In genomic region chr12:62632521-62632920, GRCh38 we compare ENCODE assay signal across 1 cellular context.
TF ChIP-seq lines count a peak whose summit lies in the region.

No MANE protein-coding gene starts in this region.

TF ChIP-seq in HepG2, 621 proteins besides CTCF, POLR2A, EP300 and RAD21 (continued from another document):
- TF ChIP-seq ZNF687 (CRISPR knock-in tag; IDR thresholded peaks at IDR 0.05) (peak; percentile 69), BRD4 (CRISPR knock-in tag; IDR thresholded peaks at IDR 0.05) (peak; percentile 23; the same call in 1 of the 2 replicates), RBFOX2 (IDR thresholded peaks at IDR 0.05; ENCODE audit: low read depth, low read length) (peak; percentile 32; the same call in 1 of the 2 replicates), ZNF772 (CRISPR knock-in tag; IDR thresholded peaks at IDR 0.05) (0 out of 2 replicates have a peak, but pooled peaks have one; percentile 36), HDAC2 (CRISPR knock-in tag; IDR thresholded peaks at IDR 0.05) (no peak), FOXC1 (CRISPR knock-in tag; IDR thresholded peaks at IDR 0.05; ENCODE audit: borderline replicate concordance) (no peak), SOX13 (IDR thresholded peaks at IDR 0.05) (no peak), SOX13 (CRISPR knock-in tag; conservative IDR thresholded peaks at IDR 0.05 in 1 of 2, IDR thresholded peaks at IDR 0.05 in 1 of 2) (peak in 1 of 2 experiments; percentile 7; a peak in 1 of 4 replicates), POLR2G (IDR thresholded peaks at IDR 0.05; ENCODE audit: low read depth, low read length) (peak; percentile 40; the same call in 1 of the 2 replicates), HNRNPL (IDR thresholded peaks at IDR 0.05; ENCODE audit: low read depth, low read length) (peak; percentile 70), REPIN1 (CRISPR knock-in tag; IDR thresholded peaks at IDR 0.05; ENCODE audit: borderline replicate concordance, low read depth) (no peak), ZSCAN9 (CRISPR knock-in tag; IDR thresholded peaks at IDR 0.05; ENCODE audit: borderline replicate concordance) (0 out of 2 replicates have a peak, but pooled peaks have one; percentile 27), MYC (CRISPR knock-in tag; IDR thresholded peaks at IDR 0.05; ENCODE audit: borderline replicate concordance) (no peak; the same call in 1 of the 2 replicates), ZNF282 (IDR thresholded peaks at IDR 0.05; ENCODE audit: partially characterized antibody) (no peak), ZNF256 (CRISPR knock-in tag; conservative IDR thresholded peaks at IDR 0.05) (0 out of 2 replicates have a peak, but pooled peaks have one; percentile 47), E2F5 (CRISPR knock-in tag; conservative IDR thresholded peaks at IDR 0.05) (0 out of 2 replicates have a peak, but pooled peaks have one; percentile 18), ZNF263 (CRISPR knock-in tag; IDR thresholded peaks at IDR 0.05) (0 out of 2 replicates have a peak, but pooled peaks have one; percentile 5)
- TF ChIP-seq, protein P1, sequence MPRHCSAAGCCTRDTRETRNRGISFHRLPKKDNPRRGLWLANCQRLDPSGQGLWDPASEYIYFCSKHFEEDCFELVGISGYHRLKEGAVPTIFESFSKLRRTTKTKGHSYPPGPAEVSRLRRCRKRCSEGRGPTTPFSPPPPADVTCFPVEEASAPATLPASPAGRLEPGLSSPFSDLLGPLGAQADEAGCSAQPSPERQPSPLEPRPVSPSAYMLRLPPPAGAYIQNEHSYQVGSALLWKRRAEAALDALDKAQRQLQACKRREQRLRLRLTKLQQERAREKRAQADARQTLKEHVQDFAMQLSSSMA (CRISPR knock-in tag; IDR thresholded peaks at IDR 0.05), result no peak
- TF ChIP-seq, protein P2, sequence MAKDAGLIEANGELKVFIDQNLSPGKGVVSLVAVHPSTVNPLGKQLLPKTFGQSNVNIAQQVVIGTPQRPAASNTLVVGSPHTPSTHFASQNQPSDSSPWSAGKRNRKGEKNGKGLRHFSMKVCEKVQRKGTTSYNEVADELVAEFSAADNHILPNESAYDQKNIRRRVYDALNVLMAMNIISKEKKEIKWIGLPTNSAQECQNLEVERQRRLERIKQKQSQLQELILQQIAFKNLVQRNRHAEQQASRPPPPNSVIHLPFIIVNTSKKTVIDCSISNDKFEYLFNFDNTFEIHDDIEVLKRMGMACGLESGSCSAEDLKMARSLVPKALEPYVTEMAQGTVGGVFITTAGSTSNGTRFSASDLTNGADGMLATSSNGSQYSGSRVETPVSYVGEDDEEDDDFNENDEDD (CRISPR knock-in tag; IDR thresholded peaks at IDR 0.05; ENCODE audit: borderline replicate concordance), result 0 out of 2 replicates have a peak, but pooled peaks have one; percentile 37
